Comparison of ENCODE assay signal across 1 cellular context in genomic region chr5:132546108-132546507, GRCh38.
TF ChIP-seq lines count a peak whose summit lies in the region.

No MANE protein-coding gene starts in this region.

TF ChIP-seq in GM23338, 12 proteins besides CTCF, POLR2A, EP300 and RAD21 (continued from another document):
- no peak for TF ChIP-seq REST (IDR thresholded peaks at IDR 0.05; ENCODE audit: unreplicated experiment)
- TF ChIP-seq POLR2AphosphoS5 (IDR thresholded peaks at IDR 0.05; ENCODE audit: low read depth), result no peak
- TF ChIP-seq EZH2 (IDR thresholded peaks at IDR 0.05; ENCODE audit: low read depth, unreplicated experiment), result no peak
- no peak for TF ChIP-seq ZNF462 (CRISPR knock-in tag; IDR thresholded peaks at IDR 0.05)
